Comparison of ENCODE assay signal across 10 cellular contexts in genomic region chr19:10227215-10227971, GRCh38. TPM values are rescaled to one million over a fixed set of nuclear protein-coding genes. Genes with fewer than 3 reads are reported as not detected.
A peak's percentile ranks its signal among the peaks of the same experiment; 100 is the strongest.
DNase-seq lines count a peak whose midpoint lies in the region; ATAC-seq and TF ChIP-seq lines count a peak whose summit lies in the region.
"Had no signal": no experiment of that assay in that cellular context is flagged by ENCODE, and none has a peak within 500 bp of the region (broad histone marks: within the 10 kb centered on the region; RNA-seq: fewer than 3 reads in every experiment).

No MANE protein-coding gene starts in this region.

- peak overlapping the region; percentile 87 for H3K27ac ChIP-seq in ACC112 (ENCODE audit: low read depth, low read length)
- no peak overlapping the region for H3K27ac ChIP-seq in Panc1 (ENCODE audit: low read length)
- H3K27ac ChIP-seq in neuronal stem cell (replicated peaks; ENCODE audit: low read length), result no peak overlapping the region
- no peak overlapping the region for H3K27ac ChIP-seq in CD8-positive, alpha-beta memory T cell (ENCODE audit: low read depth, low read length)
- H3K27ac ChIP-seq: epithelial cell of prostate had no signal

- H3K79me1 ChIP-seq in neuronal stem cell (ENCODE audit: low read depth, low read length), result peaks cover 21% of the 10 kb centered on the region

- no peak for ATAC-seq in Panc1
- ATAC-seq in GM18909 (IDR thresholded peaks at IDR 0.05; ENCODE audit: poor library complexity, unreplicated experiment), result no peak

- H3K27ac Mint-ChIP-seq in CD8-positive, alpha-beta memory T cell, result peak overlapping the region in 1 of 8 donors; percentile 12

- H3K4me2 ChIP-seq in neuronal stem cell (ENCODE audit: insufficient read depth, low read length, poor library complexity, severe bottlenecking), result peak overlapping the region; percentile 12

- H2AFZ ChIP-seq in ACC112 (ENCODE audit: low read length, unreplicated experiment), result no peak overlapping the region
- H2AFZ ChIP-seq in neuronal stem cell (ENCODE audit: low read length), result no peak overlapping the region

- H2AK5ac ChIP-seq in neuronal stem cell (ENCODE audit: low read depth, low read length), result peak overlapping the region; percentile 96

- peak overlapping the region; percentile 87 for H3K18ac ChIP-seq in neuronal stem cell (ENCODE audit: low read length)

- H3K9me3 ChIP-seq in Panc1 (ENCODE audit: control insufficient read depth, insufficient read depth, low read depth, low read length) (no peaks in the 10 kb centered on the region), neuronal stem cell (replicated peaks in 1 of 2; ENCODE audit: control insufficient read depth in 2 of 2, insufficient read depth in 1 of 2, low read depth in 1 of 2, low read length in 2 of 2) (no peaks in the 10 kb centered on the region)
- no peaks in the 10 kb centered on the region for H3K9me3 ChIP-seq in CD8-positive, alpha-beta memory T cell (ENCODE audit: low read length)

- no peak overlapping the region for H4K8ac ChIP-seq in neuronal stem cell (ENCODE audit: low read depth, low read length)

- no peak overlapping the region for H3K4ac ChIP-seq in neuronal stem cell (ENCODE audit: low read length)

- H3K36me3 ChIP-seq in ACC112 (ENCODE audit: insufficient read depth, low read length) (no peaks in the 10 kb centered on the region), Panc1 (ENCODE audit: control insufficient read depth, insufficient read depth, low read length) (no peaks in the 10 kb centered on the region), neuronal stem cell (replicated peaks in 1 of 2; ENCODE audit: control insufficient read depth in 2 of 2, insufficient read depth in 2 of 2, low read length in 2 of 2) (peaks cover 10 to 26% of the 10 kb centered on the region in 2 donors)
- H3K36me3 ChIP-seq in CD8-positive, alpha-beta memory T cell (ENCODE audit: insufficient read depth, low read length), result no peaks in the 10 kb centered on the region

- H3K27me3 ChIP-seq in ACC112 (ENCODE audit: insufficient read depth, low read length) (no peaks in the 10 kb centered on the region), Panc1 (ENCODE audit: control insufficient read depth, insufficient read depth, low read length) (no peaks in the 10 kb centered on the region), neuronal stem cell (ENCODE audit: control insufficient read depth in 3 of 3, insufficient read depth in 3 of 3, low read depth in 1 of 3, low read length in 3 of 3) (no peaks in the 10 kb centered on the region)
- no peaks in the 10 kb centered on the region for H3K27me3 ChIP-seq in CD8-positive, alpha-beta memory T cell (ENCODE audit: insufficient read depth, low read length, poor library complexity, severe bottlenecking)

- H3K4me1 ChIP-seq in ACC112 (ENCODE audit: control insufficient read depth, insufficient read depth, low read length, unreplicated experiment), result peaks cover 15% of the 10 kb centered on the region
- no peaks in the 10 kb centered on the region for H3K4me1 ChIP-seq in Panc1 (ENCODE audit: control insufficient read depth, insufficient read depth, low read length)
- H3K4me1 ChIP-seq in neuronal stem cell (ENCODE audit: control insufficient read depth in 2 of 2, insufficient read depth in 1 of 2, low read depth in 1 of 2, low read length in 2 of 2), result peaks cover 13 to 18% of the 10 kb centered on the region in 2 donors
- H3K4me1 ChIP-seq in CD8-positive, alpha-beta memory T cell (ENCODE audit: insufficient read depth, low read length), result peaks cover 20% of the 10 kb centered on the region

- peak; percentile 38 for TF ChIP-seq CTCF in Panc1 (IDR thresholded peaks at IDR 0.05)
- TF ChIP-seq CTCF in fibroblast of villous mesenchyme (IDR thresholded peaks at IDR 0.05; ENCODE audit: insufficient read depth, low read depth, low read length), result no peak
- TF ChIP-seq CTCF in GM13976 (IDR thresholded peaks at IDR 0.05; ENCODE audit: borderline replicate concordance, control extremely low read depth, extremely low read depth, insufficient read depth, missing control alignments), result no peak

- H2BK12ac ChIP-seq in neuronal stem cell (ENCODE audit: low read length), result no peak overlapping the region

- WGBS in neuronal stem cell (ENCODE audit: extremely low coverage in 2 of 2, insufficient read length in 2 of 2, insufficient replicate concordance in 1 of 2), 2 donors, result no CpG with 5 or more reads among the region's 24 CpGs

- CTCF ChIA-PET in Panc1 (lab: Charles Lee), result interaction anchor here (0.6 kb wide), 1 partner anchor 53 kb away, joined by 5 read pairs; no protein-coding TSS in a partner anchor
- CTCF ChIA-PET in CD8-positive, alpha-beta memory T cell (lab: Charles Lee), result interaction anchor here (1.4 to 10.5 kb wide), 4 partner anchors 20 to 26 kb away, joined by 4 to 73 read pairs (median 6); no protein-coding TSS in a partner anchor

- H3K4me1 Mint-ChIP-seq in CD8-positive, alpha-beta memory T cell, result peaks cover 9 to 26% (median 20%) of the 10 kb centered on the region in 3 donors

- no peak for DNase-seq in Panc1 (ENCODE audit: low read depth, low spot score)
- peak; percentile 21 for DNase-seq in fibroblast of villous mesenchyme (ENCODE audit: low read depth)
- DNase-seq in neuronal stem cell (ENCODE audit: low spot score), result no peak
- no peak for DNase-seq in activated CD4-positive, CD25-positive, alpha-beta regulatory T cell (lab: John Stamatoyannopoulos, UW)
- DNase-seq in CD8-positive, alpha-beta memory T cell, result no peak
- DNase-seq in GM13976 (ENCODE audit: low spot score), result no peak

- peak overlapping the region in 1 of 7 donors; percentile 44 for H3K4me3 Mint-ChIP-seq in CD8-positive, alpha-beta memory T cell

- peaks cover 0 to 16% (median 6%) of the 10 kb centered on the region in 3 donors for H3K36me3 Mint-ChIP-seq in CD8-positive, alpha-beta memory T cell

- no peak overlapping the region for H3K14ac ChIP-seq in neuronal stem cell (ENCODE audit: low read length)

- POLR2A ChIA-PET in Panc1 (lab: Charles Lee), result no interaction called here
- POLR2A ChIA-PET in CD8-positive, alpha-beta memory T cell (lab: Charles Lee), result interaction anchor here (0.6 kb wide), 1 partner anchor 418 kb away, joined by 9 read pairs; no protein-coding TSS in a partner anchor

- H3K9me3 Mint-ChIP-seq in CD8-positive, alpha-beta memory T cell, result no peaks in the 10 kb centered on the region

- H3K79me2 ChIP-seq in ACC112 (ENCODE audit: control insufficient read depth, insufficient read depth, low read length, unreplicated experiment), result peaks cover 11% of the 10 kb centered on the region

- peak overlapping the region; percentile 44 for H3K9ac ChIP-seq in neuronal stem cell (ENCODE audit: low read depth, low read length, poor library complexity)

- 0 out of 2 replicates have a peak overlapping the region, but pooled peaks have one; percentile 21 for H3K4me3 ChIP-seq in ACC112 (ENCODE audit: low read depth, low read length)
- H3K4me3 ChIP-seq in Panc1 (ENCODE audit: low read depth in 2 of 2, low read length in 2 of 2), result no peak overlapping the region
- peak overlapping the region; percentile 32 for H3K4me3 ChIP-seq in fibroblast of villous mesenchyme (ENCODE audit: low read depth, low read length)
- H3K4me3 ChIP-seq in neuronal stem cell (ENCODE audit: low read length in 2 of 2), result no peak overlapping the region
- H3K4me3 ChIP-seq in CD8-positive, alpha-beta memory T cell (ENCODE audit: low read length), result no peak overlapping the region

- no peaks in the 10 kb centered on the region for H3K27me3 Mint-ChIP-seq in CD8-positive, alpha-beta memory T cell

- BruUV-seq in Panc1 (replicated peaks; lab: Mats Ljungman, UMichigan), result no TSS peak

- H2BK120ac ChIP-seq in neuronal stem cell (ENCODE audit: low read depth, low read length), result peak overlapping the region; percentile 61

- no peak overlapping the region for H2BK5ac ChIP-seq in neuronal stem cell (ENCODE audit: low read length)

- in situ Hi-C loops in Panc1 (cut with HindIII; ENCODE audit: low pct_unique_long_range_greater_than_20kb, low sequenced_read_pairs) (no loop called here), GM13976 (cut with MboI; ENCODE audit: low sequenced_read_pairs, unreplicated experiment) (loop anchor here (25.0 kb wide), 1 partner anchor 290 kb away; the partner anchor contains the start of gene OLFM2)

- peak overlapping the region; percentile 67 for H2BK15ac ChIP-seq in neuronal stem cell (ENCODE audit: low read length)

- no peak overlapping the region for H4K91ac ChIP-seq in neuronal stem cell (ENCODE audit: low read depth, low read length, poor library complexity)

- intact Hi-C loops in Panc1 (cut with micrococcal nuclease; ENCODE audit: unreplicated experiment), result no loop called here

- peak overlapping the region; percentile 85 for H3K23ac ChIP-seq in neuronal stem cell (ENCODE audit: low read depth, low read length, poor library complexity)

RNA-seq across cellular contexts. Expression of gene S1PR2, which starts 3.7 kb away (rescaled TPM):
- 2.9 TPM for total RNA-seq in Panc1 (2021; ENCODE audit: unreplicated experiment)
- polyA plus RNA-seq in Panc1 (2012; ENCODE audit: insufficient read length), result 0.92 TPM
- 33.2 and 35.4 TPM in 2 replicates for total RNA-seq in fibroblast of villous mesenchyme
- 14.4 TPM for polyA plus RNA-seq in neuronal stem cell (2013, experiment 1 of 2)
- polyA plus RNA-seq in neuronal stem cell (2013, experiment 2 of 2), result 15.0 TPM
- total RNA-seq in CD8-positive, alpha-beta memory T cell, result 10 to 100 TPM; 18.4 to 19.9 TPM
- 2.2 TPM for polyA plus RNA-seq in CD8-positive, alpha-beta memory T cell

RNA-seq across cellular contexts. Expression of gene MRPL4, which starts 24.6 kb away (rescaled TPM):
- total RNA-seq in Panc1 (2021; ENCODE audit: unreplicated experiment), result 62.8 TPM
- 86.5 TPM for polyA plus RNA-seq in Panc1 (2012; ENCODE audit: insufficient read length)
- 42.3 and 51.5 TPM in 2 replicates for total RNA-seq in fibroblast of villous mesenchyme
- polyA plus RNA-seq in neuronal stem cell (2013, experiment 1 of 2), result 37.7 TPM
- polyA plus RNA-seq in neuronal stem cell (2013, experiment 2 of 2), result 37.5 TPM
- 100 to 1,000 TPM; 149 to 152 TPM for total RNA-seq in CD8-positive, alpha-beta memory T cell
- 42.8 TPM for polyA plus RNA-seq in CD8-positive, alpha-beta memory T cell

RNA-seq across cellular contexts. Expression of gene DNMT1, which starts 32.6 kb away (rescaled TPM):
- total RNA-seq in Panc1 (2021; ENCODE audit: unreplicated experiment), result 168 TPM
- polyA plus RNA-seq in Panc1 (2012; ENCODE audit: insufficient read length), result 111 TPM
- total RNA-seq in fibroblast of villous mesenchyme, result 56.1 and 60.2 TPM in 2 replicates
- polyA plus RNA-seq in neuronal stem cell (2013, experiment 1 of 2), result 94.9 TPM
- polyA plus RNA-seq in neuronal stem cell (2013, experiment 2 of 2), result 102 TPM
- total RNA-seq in CD8-positive, alpha-beta memory T cell, result 100 to 1,000 TPM; 307 to 325 TPM
- 142 TPM for polyA plus RNA-seq in CD8-positive, alpha-beta memory T cell

RNA-seq across cellular contexts. Expression of gene ICAM1, which starts 43.5 kb away (rescaled TPM):
- total RNA-seq in Panc1 (2021; ENCODE audit: unreplicated experiment), result 136 TPM
- polyA plus RNA-seq in Panc1 (2012; ENCODE audit: insufficient read length), result 279 TPM
- total RNA-seq in fibroblast of villous mesenchyme, result 75.1 and 244 TPM in 2 replicates
- 0.53 TPM for polyA plus RNA-seq in neuronal stem cell (2013, experiment 1 of 2)
- polyA plus RNA-seq in neuronal stem cell (2013, experiment 2 of 2), result 0.43 TPM
- 10 to 100 TPM; 65.8 to 66.8 TPM for total RNA-seq in CD8-positive, alpha-beta memory T cell
- 13.1 TPM for polyA plus RNA-seq in CD8-positive, alpha-beta memory T cell

RNA-seq across cellular contexts. Expression of gene ICAM4, which starts 59.4 kb away (rescaled TPM):
- total RNA-seq in Panc1 (2021; ENCODE audit: unreplicated experiment) (2.8 TPM), fibroblast of villous mesenchyme (3.2 and 4.7 TPM in 2 replicates)
- 4.8 TPM for polyA plus RNA-seq in Panc1 (2012; ENCODE audit: insufficient read length)
- polyA plus RNA-seq in neuronal stem cell (2013, experiment 1 of 2), result 0.56 TPM
- polyA plus RNA-seq in neuronal stem cell (2013, experiment 2 of 2), result 0.48 TPM
- under 1 TPM; 0.15 to 0.33 TPM for total RNA-seq in CD8-positive, alpha-beta memory T cell
- 0.95 TPM for polyA plus RNA-seq in CD8-positive, alpha-beta memory T cell
- total RNA-seq: NCI-H460 had no signal

Comparison
In these comparisons a context has a peak if more than half of its experiments do, and no peak if none do; other contexts are left out.
1. H3K4me3 ChIP-seq: peak in ACC112 (single experiment) and fibroblast of villous mesenchyme (single experiment); none in Panc1 (0 of 2), neuronal stem cell (0 of 2) and CD8-positive, alpha-beta memory T cell (single experiment).